Comparison of ENCODE assay signal across 22 cellular contexts in the genomic region with DNA sequence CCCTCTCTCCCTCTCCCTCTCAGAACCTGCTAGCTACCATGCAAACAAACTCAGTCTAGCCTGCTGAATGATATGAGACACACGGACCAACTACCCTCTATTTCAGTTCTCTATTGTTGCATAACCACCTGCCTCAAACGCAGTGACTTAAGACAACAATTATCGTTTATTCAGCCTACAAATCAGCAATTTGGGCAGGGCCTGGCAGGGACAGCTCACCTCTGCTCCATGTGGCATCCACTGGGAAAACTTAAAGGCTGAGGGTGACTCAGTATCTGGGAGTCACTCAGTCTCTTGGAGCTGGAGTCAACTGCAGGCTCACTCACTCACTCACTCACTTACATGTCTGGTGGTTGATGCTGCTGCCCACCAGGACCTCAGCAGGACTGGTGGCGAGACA.
A peak's percentile ranks its signal among the peaks of the same experiment; 100 is the strongest.
DNase-seq lines count a peak whose midpoint lies in the region; ATAC-seq and TF ChIP-seq lines count a peak whose summit lies in the region.
"Had no signal": no experiment of that assay in that cellular context is flagged by ENCODE, and none has a peak within 500 bp of the region (broad histone marks: within the 10 kb centered on the region; RNA-seq: fewer than 3 reads in every experiment).

No MANE protein-coding gene starts in this region.

- intact Hi-C loops in esophagus muscularis mucosa (cut with DNase I) = no loop called here

- 70% methylated on average over 4 of the region's 4 CpGs for WGBS in esophagus muscularis mucosa

- H3K4me3 ChIP-seq in RWPE2 (ENCODE audit: severe bottlenecking) (no peak overlapping the region), esophagus muscularis mucosa (no peak overlapping the region)
- H3K4me3 ChIP-seq: cardiac muscle cell, SJCRH30, testis, vagina had no signal

- H3K27ac ChIP-seq in RWPE2 (ENCODE audit: poor library complexity, severe bottlenecking) (peak overlapping the region; percentile 35), esophagus muscularis mucosa (replicated peaks in 1 of 4) (no peak overlapping the region)
- H3K27ac ChIP-seq: cardiac muscle cell, parathyroid adenoma, SJCRH30, testis, vagina had no signal

- H3K9me3 ChIP-seq in RWPE2 (ENCODE audit: severe bottlenecking) (no peaks in the 10 kb centered on the region), esophagus muscularis mucosa (no peaks in the 10 kb centered on the region)
- H3K9me3 ChIP-seq: SJCRH30, testis, vagina had no signal

- H3K4me1 ChIP-seq in RWPE2 (ENCODE audit: insufficient read depth, poor library complexity, severe bottlenecking) (no peaks in the 10 kb centered on the region), esophagus muscularis mucosa (peaks cover 0 to 2% (median 0%) of the 10 kb centered on the region in 4 donors)
- H3K4me1 ChIP-seq: parathyroid adenoma, SJCRH30, testis, vagina had no signal

- TF ChIP-seq CTCF in RWPE2 (IDR thresholded peaks at IDR 0.05; ENCODE audit: poor library complexity, severe bottlenecking) (no peak), esophagus muscularis mucosa (IDR thresholded peaks at IDR 0.05) (no peak)

- no peak for TF ChIP-seq POLR2A in esophagus muscularis mucosa (IDR thresholded peaks at IDR 0.05; ENCODE audit: low read depth)

- ATAC-seq in RWPE2 (ENCODE audit: low read depth) (peak; percentile 83), GM21529 (IDR thresholded peaks at IDR 0.05; ENCODE audit: unreplicated experiment) (no peak)
- ATAC-seq: activated naive CD8-positive, alpha-beta T cell treated with anti-CD3 and anti-CD28 coated beads, Interleukin-2, amount 50 U/mL, for 24 hours; left lobe of liver; natural killer cell treated with Interleukin-12 subunit alpha and Interleukin-12 subunit beta and Interleukin-15 and Interleukin-18, amount 100 ng/mL, for 72 hours; stimulated activated memory B cell treated with anti-CD40 and anti-IgM and Interleukin-4, amounts not matched to agents 10 μg/mL and 1 μg/mL and 100 μg/mL, for 72 hours had no signal

- no peak for TF ChIP-seq EP300 in esophagus muscularis mucosa (IDR thresholded peaks at IDR 0.05)

- DNase-seq in A172 (ENCODE audit: low spot score) (peak; percentile 8), HCEC 1CT (peak; percentile 81), RWPE2 (ENCODE audit: low spot score) (no peak), esophagus muscularis mucosa (ENCODE audit: extremely low spot score) (peak; percentile 64), DMS 273 (lab: John Stamatoyannopoulos, UW; ENCODE audit: unreplicated experiment) (no peak), anterior cingulate cortex (lab: John Stamatoyannopoulos, UW) (no peak)
- DNase-seq in activated naive CD4-positive, alpha-beta T cell (lab: John Stamatoyannopoulos, UW) = no peak
- DNase-seq: activated CD4-positive, alpha-beta T cell treated with anti-CD3 and anti-CD28 coated beads, Interleukin-2, amount 10 ng/mL, durations not matched to agents 7 days and 5 days; activated effector memory CD4-positive, alpha-beta T cell treated with Interleukin-2 at 50 U/mL for 16 hours; activated naive CD8-positive, alpha-beta T cell treated with anti-CD3 and anti-CD28 coated beads, Interleukin-2, amount 50 U/mL, for 24 hours; NCI-H2107; NCI-H526; OCI-M1; SJCRH30; testis had no signal

- H3K36me3 ChIP-seq in RWPE2 (ENCODE audit: low read depth) (no peaks in the 10 kb centered on the region), esophagus muscularis mucosa (no peaks in the 10 kb centered on the region)
- H3K36me3 ChIP-seq: cardiac muscle cell, SJCRH30, vagina had no signal

- H3K27me3 ChIP-seq in RWPE2 (ENCODE audit: insufficient read depth, poor library complexity, severe bottlenecking) (no peaks in the 10 kb centered on the region), esophagus muscularis mucosa (no peaks in the 10 kb centered on the region)
- H3K27me3 ChIP-seq: cardiac muscle cell, SJCRH30, testis, vagina had no signal

Comparison
In these comparisons a context has a peak if more than half of its experiments do, and no peak if none do; other contexts are left out.
1. DNase-seq: peak in A172 (single experiment), HCEC 1CT (single experiment) and esophagus muscularis mucosa (single experiment); none in RWPE2 (single experiment), DMS 273 (single experiment), activated naive CD4-positive, alpha-beta T cell (0 of 4) and anterior cingulate cortex (0 of 58).